In the genomic region with DNA sequence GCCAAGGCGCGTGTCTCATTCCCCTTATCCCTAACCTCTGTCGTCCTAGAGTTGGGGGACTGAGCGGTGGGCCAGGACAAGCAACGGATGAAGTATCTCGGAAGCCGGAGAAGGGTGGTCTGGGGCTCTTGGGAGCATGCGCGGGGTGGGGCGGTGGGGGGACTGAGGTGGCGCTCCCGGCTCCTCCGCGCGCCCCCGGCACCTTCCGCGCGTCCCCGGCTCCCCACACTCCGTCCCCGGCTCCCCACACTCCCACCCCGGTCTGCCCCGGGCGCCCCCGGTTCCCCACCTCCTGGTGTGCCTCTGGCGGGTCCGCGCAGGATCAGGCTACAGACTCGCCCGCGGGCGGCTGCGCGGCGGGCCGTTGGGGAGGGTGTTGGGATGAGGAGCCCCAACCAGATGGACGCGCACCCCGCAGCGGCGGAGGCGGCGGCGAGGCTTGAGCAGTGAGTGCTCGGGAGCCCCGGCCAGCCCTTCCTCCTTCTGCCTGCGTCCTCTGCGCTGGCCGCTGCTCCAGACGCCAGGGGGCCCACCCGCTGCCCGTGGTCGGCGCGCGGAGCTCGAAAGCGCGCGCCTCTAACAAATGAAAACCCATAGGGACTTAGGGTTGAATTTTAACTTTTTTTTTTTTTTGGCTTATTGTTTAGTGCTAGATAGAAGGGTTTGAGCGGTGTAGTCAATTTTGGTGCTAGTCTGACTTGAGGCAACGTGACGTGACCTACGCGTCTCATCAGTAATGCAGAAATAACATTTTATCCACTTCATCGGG, we compare ENCODE assay signal across 1 cellular context.
TF ChIP-seq lines count a peak whose summit lies in the region.

No MANE protein-coding gene starts in this region.

TF ChIP-seq in WTC11, 78 proteins besides CTCF, POLR2A, EP300 and RAD21 (continued from another document and continues in another):
- no peak for TF ChIP-seq AFF4 (CRISPR knock-in tag; IDR thresholded peaks at IDR 0.05; ENCODE audit: borderline replicate concordance)
- TF ChIP-seq OVOL2 (CRISPR knock-in tag; IDR thresholded peaks at IDR 0.05; ENCODE audit: borderline replicate concordance): no peak
- TF ChIP-seq ZNF219 (CRISPR knock-in tag; IDR thresholded peaks at IDR 0.05; ENCODE audit: borderline replicate concordance): no peak
- TF ChIP-seq MYBL2 (CRISPR knock-in tag; IDR thresholded peaks at IDR 0.05): 0 out of 2 replicates have a peak, but pooled peaks have one; percentile 34
- TF ChIP-seq, protein P1, sequence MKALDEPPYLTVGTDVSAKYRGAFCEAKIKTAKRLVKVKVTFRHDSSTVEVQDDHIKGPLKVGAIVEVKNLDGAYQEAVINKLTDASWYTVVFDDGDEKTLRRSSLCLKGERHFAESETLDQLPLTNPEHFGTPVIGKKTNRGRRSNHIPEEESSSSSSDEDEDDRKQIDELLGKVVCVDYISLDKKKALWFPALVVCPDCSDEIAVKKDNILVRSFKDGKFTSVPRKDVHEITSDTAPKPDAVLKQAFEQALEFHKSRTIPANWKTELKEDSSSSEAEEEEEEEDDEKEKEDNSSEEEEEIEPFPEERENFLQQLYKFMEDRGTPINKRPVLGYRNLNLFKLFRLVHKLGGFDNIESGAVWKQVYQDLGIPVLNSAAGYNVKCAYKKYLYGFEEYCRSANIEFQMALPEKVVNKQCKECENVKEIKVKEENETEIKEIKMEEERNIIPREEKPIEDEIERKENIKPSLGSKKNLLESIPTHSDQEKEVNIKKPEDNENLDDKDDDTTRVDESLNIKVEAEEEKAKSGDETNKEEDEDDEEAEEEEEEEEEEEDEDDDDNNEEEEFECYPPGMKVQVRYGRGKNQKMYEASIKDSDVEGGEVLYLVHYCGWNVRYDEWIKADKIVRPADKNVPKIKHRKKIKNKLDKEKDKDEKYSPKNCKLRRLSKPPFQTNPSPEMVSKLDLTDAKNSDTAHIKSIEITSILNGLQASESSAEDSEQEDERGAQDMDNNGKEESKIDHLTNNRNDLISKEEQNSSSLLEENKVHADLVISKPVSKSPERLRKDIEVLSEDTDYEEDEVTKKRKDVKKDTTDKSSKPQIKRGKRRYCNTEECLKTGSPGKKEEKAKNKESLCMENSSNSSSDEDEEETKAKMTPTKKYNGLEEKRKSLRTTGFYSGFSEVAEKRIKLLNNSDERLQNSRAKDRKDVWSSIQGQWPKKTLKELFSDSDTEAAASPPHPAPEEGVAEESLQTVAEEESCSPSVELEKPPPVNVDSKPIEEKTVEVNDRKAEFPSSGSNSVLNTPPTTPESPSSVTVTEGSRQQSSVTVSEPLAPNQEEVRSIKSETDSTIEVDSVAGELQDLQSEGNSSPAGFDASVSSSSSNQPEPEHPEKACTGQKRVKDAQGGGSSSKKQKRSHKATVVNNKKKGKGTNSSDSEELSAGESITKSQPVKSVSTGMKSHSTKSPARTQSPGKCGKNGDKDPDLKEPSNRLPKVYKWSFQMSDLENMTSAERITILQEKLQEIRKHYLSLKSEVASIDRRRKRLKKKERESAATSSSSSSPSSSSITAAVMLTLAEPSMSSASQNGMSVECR (CRISPR knock-in tag; IDR thresholded peaks at IDR 0.05; ENCODE audit: borderline replicate concordance): no peak
- peak; percentile 38; the same call in 1 of the 2 replicates for TF ChIP-seq GABPB1 (CRISPR knock-in tag; IDR thresholded peaks at IDR 0.05)
- TF ChIP-seq ZBTB21 (CRISPR knock-in tag; IDR thresholded peaks at IDR 0.05; ENCODE audit: borderline replicate concordance): no peak
- peak; percentile 88; the same call in 1 of the 2 replicates for TF ChIP-seq HMGXB4 (CRISPR knock-in tag; IDR thresholded peaks at IDR 0.05)
- TF ChIP-seq ETV6 (CRISPR knock-in tag; IDR thresholded peaks at IDR 0.05): peak; percentile 52; the same call in 1 of the 2 replicates
- no peak for TF ChIP-seq ERG (CRISPR knock-in tag; IDR thresholded peaks at IDR 0.05)
- no peak for TF ChIP-seq SOX15 (CRISPR knock-in tag; IDR thresholded peaks at IDR 0.05)
- TF ChIP-seq ZNF138 (CRISPR knock-in tag; conservative IDR thresholded peaks at IDR 0.05): no peak
- no peak for TF ChIP-seq ELF4 (CRISPR knock-in tag; IDR thresholded peaks at IDR 0.05; ENCODE audit: low read depth)
- TF ChIP-seq ZNF232 (CRISPR knock-in tag; IDR thresholded peaks at IDR 0.05): no peak
- TF ChIP-seq SMAD3 (CRISPR knock-in tag; IDR thresholded peaks at IDR 0.05; ENCODE audit: borderline replicate concordance): no peak
- TF ChIP-seq PRDM15 (CRISPR knock-in tag; IDR thresholded peaks at IDR 0.05): no peak
- TF ChIP-seq, protein P2, sequence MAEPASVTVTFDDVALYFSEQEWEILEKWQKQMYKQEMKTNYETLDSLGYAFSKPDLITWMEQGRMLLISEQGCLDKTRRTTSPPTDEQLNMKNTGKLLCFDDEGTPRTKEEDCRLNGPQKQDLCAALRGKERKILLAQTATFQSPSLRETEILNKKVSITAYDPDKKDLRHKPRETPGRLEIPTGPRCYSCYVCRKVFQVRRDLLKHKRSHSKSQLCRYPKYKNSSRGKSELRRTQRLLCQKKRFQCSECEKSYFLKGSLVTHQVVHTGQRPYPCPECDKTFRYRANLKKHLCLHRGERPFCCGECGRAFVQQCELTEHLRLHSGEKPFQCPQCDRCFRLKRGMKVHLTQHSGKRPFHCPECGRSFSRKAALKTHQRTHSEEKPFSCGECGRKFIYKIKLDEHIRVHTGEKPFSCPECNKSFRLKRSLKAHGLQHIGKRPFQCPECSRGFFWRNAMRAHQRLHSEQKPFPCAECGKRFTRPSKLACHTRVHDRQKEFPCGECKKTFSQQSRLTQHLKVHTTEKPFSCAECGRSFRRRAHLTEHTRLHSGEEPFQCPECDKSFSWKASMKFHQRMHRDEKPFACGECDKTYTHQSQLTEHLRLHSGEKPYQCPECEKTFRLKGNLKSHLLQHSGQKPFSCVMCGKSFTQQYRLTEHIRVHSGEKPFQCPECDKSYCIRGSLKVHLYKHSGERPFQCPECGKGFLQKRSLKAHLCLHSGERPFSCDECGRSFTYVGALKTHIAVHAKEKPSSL (CRISPR knock-in tag; conservative IDR thresholded peaks at IDR 0.05): no peak
- peak; percentile 28; the same call in 1 of the 2 replicates for TF ChIP-seq ZNF512 (CRISPR knock-in tag; IDR thresholded peaks at IDR 0.05; ENCODE audit: borderline replicate concordance)
- TF ChIP-seq, protein P3, sequence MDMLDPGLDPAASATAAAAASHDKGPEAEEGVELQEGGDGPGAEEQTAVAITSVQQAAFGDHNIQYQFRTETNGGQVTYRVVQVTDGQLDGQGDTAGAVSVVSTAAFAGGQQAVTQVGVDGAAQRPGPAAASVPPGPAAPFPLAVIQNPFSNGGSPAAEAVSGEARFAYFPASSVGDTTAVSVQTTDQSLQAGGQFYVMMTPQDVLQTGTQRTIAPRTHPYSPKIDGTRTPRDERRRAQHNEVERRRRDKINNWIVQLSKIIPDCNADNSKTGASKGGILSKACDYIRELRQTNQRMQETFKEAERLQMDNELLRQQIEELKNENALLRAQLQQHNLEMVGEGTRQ (CRISPR knock-in tag; IDR thresholded peaks at IDR 0.05): no peak
- TF ChIP-seq TP53 (CRISPR knock-in tag; IDR thresholded peaks at IDR 0.05): 0 out of 2 replicates have a peak, but pooled peaks have one; percentile 45
- TF ChIP-seq ATF1 (CRISPR knock-in tag; IDR thresholded peaks at IDR 0.05): no peak
- no peak for TF ChIP-seq RORB (CRISPR knock-in tag; IDR thresholded peaks at IDR 0.05)
- TF ChIP-seq PREB (CRISPR knock-in tag; IDR thresholded peaks at IDR 0.05; ENCODE audit: borderline replicate concordance): no peak
